1 cellular context compared by ENCODE assay signal in genomic region chr20:37380864-37381579, GRCh38.
TF ChIP-seq lines count a peak whose summit lies in the region.

No MANE protein-coding gene starts in this region.

TF ChIP-seq in HepG2, 621 proteins besides CTCF, POLR2A, EP300 and RAD21 (continued from another document):
- TF ChIP-seq ZBTB46 (CRISPR knock-in tag; IDR thresholded peaks at IDR 0.05; ENCODE audit: borderline replicate concordance) = no peak
- 0 out of 2 replicates have a peak, but pooled peaks have one; percentile 11 for TF ChIP-seq ZNF547 (CRISPR knock-in tag; IDR thresholded peaks at IDR 0.05)
- peak; percentile 14 for TF ChIP-seq ZNF781 (CRISPR knock-in tag; IDR thresholded peaks at IDR 0.05; ENCODE audit: borderline replicate concordance, not compliant biosample characterization)
- TF ChIP-seq ZBED4 (CRISPR knock-in tag; IDR thresholded peaks at IDR 0.05; ENCODE audit: borderline replicate concordance) = no peak
- 0 out of 2 replicates have a peak, but pooled peaks have one; percentile 18 for TF ChIP-seq ZBTB20 (CRISPR knock-in tag; IDR thresholded peaks at IDR 0.05; ENCODE audit: borderline replicate concordance, low read depth)
- no peak for TF ChIP-seq FOXJ3 (CRISPR knock-in tag; IDR thresholded peaks at IDR 0.05; ENCODE audit: borderline replicate concordance)
- no peak for TF ChIP-seq ZEB1 (IDR thresholded peaks at IDR 0.05; ENCODE audit: insufficient replicate concordance, low read depth)
- TF ChIP-seq ZBTB38 (CRISPR knock-in tag; IDR thresholded peaks at IDR 0.05) = peak; percentile 46; the same call in 1 of the 2 replicates
- 0 out of 2 replicates have a peak, but pooled peaks have one; percentile 71 for TF ChIP-seq ZNF512B (CRISPR knock-in tag; IDR thresholded peaks at IDR 0.05; ENCODE audit: borderline replicate concordance)
- 0 out of 2 replicates have a peak, but pooled peaks have one; percentile 8 for TF ChIP-seq ZNF274 (CRISPR knock-in tag; IDR thresholded peaks at IDR 0.05)
- TF ChIP-seq KDM1A (CRISPR knock-in tag; IDR thresholded peaks at IDR 0.05) = peak; percentile 50; the same call in 1 of the 2 replicates
- TF ChIP-seq ZFY (CRISPR knock-in tag; IDR thresholded peaks at IDR 0.05) = no peak; the same call in 1 of the 2 replicates
- no peak for TF ChIP-seq ZNF234 (CRISPR knock-in tag; conservative IDR thresholded peaks at IDR 0.05)
- TF ChIP-seq SNAPC2 (CRISPR knock-in tag; IDR thresholded peaks at IDR 0.05) = no peak
- TF ChIP-seq THYN1 (CRISPR knock-in tag; IDR thresholded peaks at IDR 0.05; ENCODE audit: borderline replicate concordance, low read depth) = no peak
- TF ChIP-seq FOXP4 (CRISPR knock-in tag; IDR thresholded peaks at IDR 0.05) = no peak
- 0 out of 2 replicates have a peak, but pooled peaks have one; percentile 8 for TF ChIP-seq IKZF5 (CRISPR knock-in tag; IDR thresholded peaks at IDR 0.05)
- 0 out of 2 replicates have a peak, but pooled peaks have one; percentile 21 for TF ChIP-seq E2F1 (CRISPR knock-in tag; IDR thresholded peaks at IDR 0.05)
- TF ChIP-seq MIER3 (CRISPR knock-in tag; IDR thresholded peaks at IDR 0.05; ENCODE audit: borderline replicate concordance) = no peak
- no peak for TF ChIP-seq ZNF558 (CRISPR knock-in tag; IDR thresholded peaks at IDR 0.05; ENCODE audit: borderline replicate concordance)
- TF ChIP-seq PHF5A (CRISPR knock-in tag; IDR thresholded peaks at IDR 0.05; ENCODE audit: low read depth, unreplicated experiment) = no peak
- 0 out of 2 replicates have a peak, but pooled peaks have one; percentile 18 for TF ChIP-seq MED13 (CRISPR knock-in tag; IDR thresholded peaks at IDR 0.05)
- no peak for TF ChIP-seq BRD4 (CRISPR knock-in tag; IDR thresholded peaks at IDR 0.05)
- no peak for TF ChIP-seq ZNF230 (CRISPR knock-in tag; IDR thresholded peaks at IDR 0.05)
- 0 out of 2 replicates have a peak, but pooled peaks have one; percentile 45 for TF ChIP-seq ETV6 (CRISPR knock-in tag; conservative IDR thresholded peaks at IDR 0.05)
- no peak for TF ChIP-seq ZNF317 (CRISPR knock-in tag; IDR thresholded peaks at IDR 0.05)
- no peak for TF ChIP-seq RXRA (CRISPR knock-in tag; IDR thresholded peaks at IDR 0.05)
- TF ChIP-seq TIGD3 (CRISPR knock-in tag; IDR thresholded peaks at IDR 0.05; ENCODE audit: borderline replicate concordance) = no peak
- TF ChIP-seq HNRNPH1 (optimal IDR thresholded peaks at IDR 0.05; ENCODE audit: low read depth, low read length) = no peak
- TF ChIP-seq ZNF619 (CRISPR knock-in tag; IDR thresholded peaks at IDR 0.05) = no peak
- TF ChIP-seq SOX5 (CRISPR knock-in tag; IDR thresholded peaks at IDR 0.05; ENCODE audit: borderline replicate concordance) = no peak
- 0 out of 2 replicates have a peak, but pooled peaks have one; percentile 14 for TF ChIP-seq ZNF766 (CRISPR knock-in tag; IDR thresholded peaks at IDR 0.05; ENCODE audit: borderline replicate concordance)
- TF ChIP-seq TEF (CRISPR knock-in tag; IDR thresholded peaks at IDR 0.05) = no peak
